In the genomic region with DNA sequence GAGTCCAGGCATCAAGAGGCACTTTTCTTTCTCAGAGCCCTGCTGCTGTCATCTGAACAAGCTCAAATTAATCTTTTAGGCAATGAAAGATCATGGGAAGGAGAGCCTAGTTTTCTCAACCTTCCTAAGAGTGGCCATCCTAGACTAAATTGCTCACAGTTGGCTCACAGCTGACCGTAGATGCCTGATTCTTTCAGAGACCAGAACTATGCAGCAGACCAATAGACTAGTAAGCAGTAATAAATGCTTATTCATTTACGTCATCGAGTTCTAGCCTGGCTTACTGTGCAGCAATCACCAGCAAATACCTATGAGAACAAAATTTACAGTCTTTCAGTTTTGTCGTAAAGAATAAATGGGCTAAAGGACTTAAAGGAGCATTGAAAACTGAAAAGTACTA, we compare ENCODE assay signal across 25 cellular contexts.
"Had no signal": no experiment of that assay in that cellular context is flagged by ENCODE, and none has a peak within 500 bp of the region (broad histone marks: within the 10 kb centered on the region; RNA-seq: fewer than 3 reads in every experiment).

No MANE protein-coding gene starts in this region.

- H2AFZ ChIP-seq: neural progenitor cell, parathyroid adenoma had no signal

- H3K36me3 ChIP-seq: brain microvascular endothelial cell, heart right ventricle, lower lobe of right lung, neural progenitor cell, right atrium auricular region, thoracic aorta, uterus had no signal

- H3K9ac ChIP-seq: neural progenitor cell, parathyroid adenoma had no signal

- H3K9me3 ChIP-seq: lower lobe of right lung, right atrium auricular region, thoracic aorta, uterus had no signal

- H3K4me2 ChIP-seq: neural progenitor cell had no signal

- H3K4me3 ChIP-seq: coronary artery, dorsolateral prefrontal cortex, heart right ventricle, lower lobe of right lung, neural progenitor cell, right atrium auricular region, thoracic aorta, uterus had no signal

- DNase-seq: activated B cell treated with CpG ODN at 0.5 μM for 24 hours; activated CD4-positive, alpha-beta T cell treated with anti-CD3 and anti-CD28 coated beads, Interleukin-2, amount 50 U/mL, for 1 hour; activated CD8-positive, alpha-beta T cell treated with anti-CD3 and anti-CD28 coated beads for 36 hours; activated T-cell treated with anti-CD3 and anti-CD28 coated beads, Interleukin-2, amount 50 U/mL, for 4 hours; anterior cingulate cortex; brain microvascular endothelial cell; dorsolateral prefrontal cortex; effector memory CD4-positive, alpha-beta T cell; heart right ventricle; kidney glomerular epithelial cell; lower lobe of right lung; mesendoderm; natural killer cell; occipital lobe; stimulated activated CD4-positive, alpha-beta T cell treated with anti-CD3 and anti-CD28 coated beads, Interleukin-12 subunit alpha, Interleukin-12 subunit beta, amount 100 ng/mL, for 4 hours; stimulated activated CD4-positive, alpha-beta T cell treated with anti-CD3 and anti-CD28 coated beads, Interleukin-4, amount 100 ng/mL, for 1 hour; stimulated activated naive CD8-positive, alpha-beta T cell treated with anti-CD3 and anti-CD28 coated beads, Interleukin-15, Interleukin-2, amounts not matched to agents 100 U/mL and 50 U/mL, for 24 hours; uterus had no signal

- H3K4me1 ChIP-seq: lower lobe of right lung, neural progenitor cell, parathyroid adenoma, uterus had no signal

- H3K27ac ChIP-seq: brain microvascular endothelial cell, coronary artery, dorsolateral prefrontal cortex, heart right ventricle, lower lobe of right lung, neural progenitor cell, parathyroid adenoma, thoracic aorta, uterus had no signal

- ATAC-seq: activated CD8-positive, alpha-beta T cell treated with anti-CD3 and anti-CD28 coated beads for 36 hours; activated T-cell treated with anti-CD3 and anti-CD28 coated beads, Interleukin-2, amount 50 U/mL, for 4 hours; activated T-helper 17 cell treated with anti-CD3 and anti-CD28 coated beads, Interleukin-2, amount 50 U/mL, for 72 hours; heart right ventricle; left lobe of liver; lower lobe of right lung; natural killer cell; stimulated activated naive CD8-positive, alpha-beta T cell treated with anti-CD3 and anti-CD28 coated beads, Interleukin-15, Interleukin-2, amounts not matched to agents 100 U/mL and 50 U/mL, for 24 hours had no signal

- H3K27me3 ChIP-seq: brain microvascular endothelial cell, dorsolateral prefrontal cortex, heart right ventricle, neural progenitor cell, right atrium auricular region, uterus had no signal
